Comparison of ENCODE assay signal across 8 cellular contexts in the genomic region with DNA sequence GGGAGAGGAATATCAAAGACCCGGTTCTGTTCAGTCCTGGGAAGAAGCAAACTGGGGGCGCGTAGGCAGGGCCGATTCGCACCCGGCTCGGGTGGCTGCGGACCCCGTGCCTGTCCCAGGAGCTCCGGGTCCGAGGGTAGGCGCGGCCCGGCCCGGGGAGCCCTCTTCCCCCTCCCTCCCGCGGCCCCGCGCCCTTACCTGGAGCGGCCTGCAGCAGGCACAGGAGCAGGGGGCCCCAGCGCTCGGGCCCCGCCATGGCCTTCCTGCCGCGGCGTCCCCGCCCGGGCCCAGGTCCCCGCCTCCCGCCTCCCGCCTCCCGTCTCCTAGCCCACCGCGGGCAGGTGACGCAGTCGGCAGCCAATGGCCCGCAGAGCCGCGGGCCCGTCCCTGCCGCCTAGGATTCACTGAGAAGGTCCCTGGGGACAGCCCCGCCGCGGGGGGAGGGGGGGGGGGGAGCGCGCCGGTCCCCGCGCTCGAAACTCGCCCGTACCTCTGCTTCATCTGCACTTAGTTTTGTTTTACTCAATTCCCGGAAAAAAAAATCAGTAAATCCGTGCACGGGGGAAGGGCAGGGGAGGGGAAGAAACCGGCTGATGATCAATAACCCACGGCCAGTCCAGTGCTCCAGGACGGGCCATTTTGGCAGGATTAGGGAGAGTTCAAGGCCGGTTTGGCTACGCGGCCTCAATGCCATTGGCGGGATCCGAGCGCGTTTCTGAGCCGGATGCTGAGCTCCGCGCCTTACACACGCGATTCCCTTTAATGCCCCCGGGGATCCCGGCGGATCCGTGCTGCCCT. TPM values are rescaled to one million over a fixed set of nuclear protein-coding genes. Genes with fewer than 3 reads are reported as not detected.
DNase-seq lines count a peak whose midpoint lies in the region; ATAC-seq, FAIRE-seq and TF ChIP-seq lines count a peak whose summit lies in the region.

A gene (minus strand): TSS at position 297 of the 798 bp plus-strand sequence. CDS start 41 bp downstream, at position 256.

- H3K27me3 ChIP-seq in RWPE2 (ENCODE audit: insufficient read depth, poor library complexity, severe bottlenecking) (no peaks in the 10 kb centered on the region), iPS DF 6.9 (ENCODE audit: control insufficient read depth, insufficient read depth, low read length) (no peaks in the 10 kb centered on the region), small intestine (ENCODE audit: control insufficient read depth in 2 of 2, insufficient read depth in 2 of 2, low read length in 2 of 2) (peaks cover 0 to 2% of the 10 kb centered on the region in 2 donors)

- H3K27ac Mint-ChIP-seq in activated naive CD8-positive, alpha-beta T cell treated with anti-CD3 and anti-CD28 coated beads, Interleukin-2, amount 50 U/mL, for 24 hours: peak within 1 kb of the TSS; percentile 79

- peak; percentile 86 for DNase-seq in D341Med (ENCODE audit: low spot score)
- DNase-seq in RWPE2 (ENCODE audit: low spot score): no peak
- peak; percentile 87 for DNase-seq in activated naive CD8-positive, alpha-beta T cell treated with anti-CD3 and anti-CD28 coated beads, Interleukin-2, amount 50 U/mL, for 24 hours
- no peak for DNase-seq in iPS DF 6.9 (ENCODE audit: low read depth, low spot score)
- DNase-seq in small intestine: peak; percentile 84
- DNase-seq in cerebellar cortex (ENCODE audit: low spot score): no peak

- ATAC-seq in HG03432 (IDR thresholded peaks at IDR 0.05; ENCODE audit: unreplicated experiment) (peak; percentile 30), RWPE2 (ENCODE audit: low read depth) (peak; percentile 63), GM21529 (IDR thresholded peaks at IDR 0.05; ENCODE audit: unreplicated experiment) (no peak)
- peak; percentile 81 for ATAC-seq in activated naive CD8-positive, alpha-beta T cell treated with anti-CD3 and anti-CD28 coated beads, Interleukin-2, amount 50 U/mL, for 24 hours

- no CpG with 5 or more reads among the region's 74 CpGs for WGBS in iPS DF 6.9 (ENCODE audit: insufficient coverage, insufficient read length)
- WGBS in small intestine, 3 donors: 0 to 1% (median 1%) methylated on average over 52 to 74 of the region's 74 CpGs

- H3K4me3 Mint-ChIP-seq in activated naive CD8-positive, alpha-beta T cell treated with anti-CD3 and anti-CD28 coated beads, Interleukin-2, amount 50 U/mL, for 24 hours: peak within 1 kb of the TSS; percentile 81

- FAIRE-seq in small intestine (lab: Jason Lieb, UNC): no peak

- no peaks in the 10 kb centered on the region for H3K9me3 Mint-ChIP-seq in activated naive CD8-positive, alpha-beta T cell treated with anti-CD3 and anti-CD28 coated beads, Interleukin-2, amount 50 U/mL, for 24 hours

- TF ChIP-seq CTCF in RWPE2 (IDR thresholded peaks at IDR 0.05; ENCODE audit: poor library complexity, severe bottlenecking): no peak

- H3K4me3 ChIP-seq in RWPE2 (ENCODE audit: severe bottlenecking) (peak within 1 kb of the TSS; percentile 51), iPS DF 6.9 (ENCODE audit: low read length) (peak within 1 kb of the TSS; percentile 79; the same call in 1 of the 2 replicates), small intestine (ENCODE audit: low read depth in 1 of 2, low read length in 2 of 2) (peak within 1 kb of the TSS; percentile 49 to 80)

- H3K36me3 Mint-ChIP-seq in activated naive CD8-positive, alpha-beta T cell treated with anti-CD3 and anti-CD28 coated beads, Interleukin-2, amount 50 U/mL, for 24 hours (ENCODE audit: low read depth): no peaks in the 10 kb centered on the region

- H3K27me3 Mint-ChIP-seq in activated naive CD8-positive, alpha-beta T cell treated with anti-CD3 and anti-CD28 coated beads, Interleukin-2, amount 50 U/mL, for 24 hours: peaks cover 3% of the 10 kb centered on the region

- peak within 1 kb of the TSS; percentile 59 for H3K27ac ChIP-seq in RWPE2 (ENCODE audit: poor library complexity, severe bottlenecking)
- H3K27ac ChIP-seq in iPS DF 6.9 (ENCODE audit: low read length): no peak within 1 kb of the TSS
- H3K27ac ChIP-seq in small intestine (ENCODE audit: low read depth in 1 of 2, low read length in 1 of 2): peak within 1 kb of the TSS; percentile 76 to 99

- H3K4me1 ChIP-seq in RWPE2 (ENCODE audit: insufficient read depth, poor library complexity, severe bottlenecking): peaks cover 26% of the 10 kb centered on the region
- H3K4me1 ChIP-seq in iPS DF 6.9 (ENCODE audit: control insufficient read depth, insufficient read depth, low read length): peaks cover 3% of the 10 kb centered on the region; the same call in 1 of the 2 replicates
- H3K4me1 ChIP-seq in small intestine (ENCODE audit: control insufficient read depth in 2 of 2, insufficient read depth in 1 of 2, low read depth in 1 of 2, low read length in 1 of 2): peaks cover 0 to 3% of the 10 kb centered on the region in 2 donors

- H3K36me3 ChIP-seq in RWPE2 (ENCODE audit: low read depth) (no peaks in the 10 kb centered on the region), iPS DF 6.9 (ENCODE audit: control insufficient read depth, insufficient read depth, low read length) (no peaks in the 10 kb centered on the region), small intestine (ENCODE audit: control insufficient read depth in 2 of 2, insufficient read depth in 2 of 2, low read length in 2 of 2) (no peaks in the 10 kb centered on the region)

- H3K4me1 Mint-ChIP-seq in activated naive CD8-positive, alpha-beta T cell treated with anti-CD3 and anti-CD28 coated beads, Interleukin-2, amount 50 U/mL, for 24 hours: peaks cover 64% of the 10 kb centered on the region

- H3K9me3 ChIP-seq in RWPE2 (ENCODE audit: severe bottlenecking) (no peaks in the 10 kb centered on the region), iPS DF 6.9 (ENCODE audit: control insufficient read depth, insufficient read depth, low read length) (no peaks in the 10 kb centered on the region), small intestine (ENCODE audit: control insufficient read depth, low read depth) (no peaks in the 10 kb centered on the region)

RNA-seq across cellular contexts. Expression of the gene that starts here (rescaled TPM):
- polyA plus RNA-seq in small intestine: 1 to 10 TPM; 4.8 to 8.1 (median 5.7) TPM

Comparison
In these comparisons a context has a peak if more than half of its experiments do, and no peak if none do; other contexts are left out.
1. DNase-seq: peak in D341Med (single experiment), activated naive CD8-positive, alpha-beta T cell treated with anti-CD3 and anti-CD28 coated beads, Interleukin-2, amount 50 U/mL, for 24 hours (single experiment) and small intestine (single experiment); none in RWPE2 (single experiment), iPS DF 6.9 (single experiment) and cerebellar cortex (single experiment).
2. Peak in every context shown above with its lines, with median percentiles within 50 percentile points of each other: H3K4me3 ChIP-seq.